ENCODE assay signal across 13 cellular contexts in genomic region chr6:109087661-109088264, GRCh38. TPM values are rescaled to one million over a fixed set of nuclear protein-coding genes. Genes with fewer than 3 reads are reported as not detected.
A peak's percentile ranks its signal among the peaks of the same experiment; 100 is the strongest.
DNase-seq lines count a peak whose midpoint lies in the region; ATAC-seq and TF ChIP-seq lines count a peak whose summit lies in the region.
"Had no signal": no experiment of that assay in that cellular context is flagged by ENCODE, and none has a peak within 500 bp of the region (broad histone marks: within the 10 kb centered on the region; RNA-seq: fewer than 3 reads in every experiment).

No MANE protein-coding gene starts in this region.

- 40 to 58% (median 44%) methylated on average over 5 of the region's 5 CpGs for WGBS in stomach, 5 donors

- peaks cover 28% of the 10 kb centered on the region for H3K4me1 Mint-ChIP-seq in activated T-helper 17 cell treated with anti-CD3 and anti-CD28 coated beads, Interleukin-2, amount 50 U/mL, for 72 hours

- peaks cover 35% of the 10 kb centered on the region for H3K79me2 ChIP-seq in parathyroid adenoma

- H3K36me3 Mint-ChIP-seq in activated T-helper 17 cell treated with anti-CD3 and anti-CD28 coated beads, Interleukin-2, amount 50 U/mL, for 72 hours (ENCODE audit: low read depth): peaks cover 5% of the 10 kb centered on the region

- no peaks in the 10 kb centered on the region for H3K36me3 ChIP-seq in parathyroid adenoma (ENCODE audit: control insufficient read depth, insufficient read depth, low read length)
- peaks cover 0 to 13% (median 6%) of the 10 kb centered on the region in 4 donors for H3K36me3 ChIP-seq in stomach
- H3K36me3 ChIP-seq: Peyer's patch had no signal

- peak overlapping the region; percentile 59 for H3K27ac Mint-ChIP-seq in activated T-helper 17 cell treated with anti-CD3 and anti-CD28 coated beads, Interleukin-2, amount 50 U/mL, for 72 hours
- H3K27ac Mint-ChIP-seq: activated naive CD4-positive, alpha-beta T cell treated with anti-CD3 and anti-CD28 coated beads, Interleukin-2, amount 50 U/mL, for 24 hours; endodermal cell; H9 had no signal

- no peak overlapping the region for H3K4me2 ChIP-seq in parathyroid adenoma (ENCODE audit: low read length)

- H3K27me3 Mint-ChIP-seq in activated T-helper 17 cell treated with anti-CD3 and anti-CD28 coated beads, Interleukin-2, amount 50 U/mL, for 72 hours: no peaks in the 10 kb centered on the region
- H3K27me3 Mint-ChIP-seq: activated naive CD4-positive, alpha-beta T cell treated with anti-CD3 and anti-CD28 coated beads, Interleukin-2, amount 50 U/mL, for 24 hours had no signal

- no peak overlapping the region for H3K4me3 Mint-ChIP-seq in activated T-helper 17 cell treated with anti-CD3 and anti-CD28 coated beads, Interleukin-2, amount 50 U/mL, for 72 hours
- H3K4me3 Mint-ChIP-seq: activated naive CD4-positive, alpha-beta T cell treated with anti-CD3 and anti-CD28 coated beads, Interleukin-2, amount 50 U/mL, for 24 hours; endodermal cell; H9 had no signal

- H3K27ac ChIP-seq in parathyroid adenoma (no peak overlapping the region), stomach (peak overlapping the region in 2 of 5 donors; percentile 7 to 46)
- H3K27ac ChIP-seq: Peyer's patch had no signal

- peak overlapping the region; percentile 14 for H2AFZ ChIP-seq in parathyroid adenoma

- TF ChIP-seq CTCF in parathyroid adenoma (IDR thresholded peaks at IDR 0.05) (no peak), stomach (IDR thresholded peaks at IDR 0.05) (no peak)

- intact Hi-C loops in stomach (cut with DNase I; ENCODE audit: low total_unique reads): no loop called here

- ATAC-seq in activated T-helper 17 cell treated with anti-CD3 and anti-CD28 coated beads, Interleukin-2, amount 50 U/mL, for 72 hours (replicated peaks): no peak
- ATAC-seq in HG02981 (IDR thresholded peaks at IDR 0.05; ENCODE audit: unreplicated experiment): no peak

- DNase-seq in HEK293T (ENCODE audit: extremely low spot score) (peak; percentile 31), NCI-H2227 treated with DMSO at 0.1 percent for 48 hours (lab: John Stamatoyannopoulos, UW) (peak; percentile 59), NCI-H2171 treated with DMSO at 0.1 percent for 48 hours (lab: John Stamatoyannopoulos, UW) (no peak), stomach (no peak)
- DNase-seq: endodermal cell, H9, NCI-H226, occipital lobe, Peyer's patch had no signal

- H3K27me3 ChIP-seq in parathyroid adenoma (ENCODE audit: control insufficient read depth, insufficient read depth, low read length): no peaks in the 10 kb centered on the region
- H3K27me3 ChIP-seq in stomach: no peaks in the 10 kb centered on the region
- H3K27me3 ChIP-seq: Peyer's patch had no signal

- no peaks in the 10 kb centered on the region for H3K9me3 Mint-ChIP-seq in activated T-helper 17 cell treated with anti-CD3 and anti-CD28 coated beads, Interleukin-2, amount 50 U/mL, for 72 hours
- H3K9me3 Mint-ChIP-seq: activated naive CD4-positive, alpha-beta T cell treated with anti-CD3 and anti-CD28 coated beads, Interleukin-2, amount 50 U/mL, for 24 hours; endodermal cell; H9 had no signal

- no peak for TF ChIP-seq POLR2A in stomach (IDR thresholded peaks at IDR 0.05)

- no peak for TF ChIP-seq EP300 in stomach (IDR thresholded peaks at IDR 0.05)

- POLR2A ChIA-PET in HEK293T (lab: Yijun Ruan, JAX): no interaction called here

- CTCF ChIA-PET in HEK293T (lab: Yijun Ruan, JAX): no interaction called here

- H3K4me1 ChIP-seq in parathyroid adenoma (peaks cover 11% of the 10 kb centered on the region), stomach (peaks cover 10 to 71% (median 40%) of the 10 kb centered on the region in 4 donors)

- no peak overlapping the region for H3K4me3 ChIP-seq in parathyroid adenoma (ENCODE audit: low read depth, low read length)
- no peak overlapping the region for H3K4me3 ChIP-seq in stomach
- H3K4me3 ChIP-seq: Peyer's patch had no signal

- H3K9ac ChIP-seq in parathyroid adenoma: no peak overlapping the region

- H3K9me3 ChIP-seq in parathyroid adenoma (ENCODE audit: control insufficient read depth, low read length) (no peaks in the 10 kb centered on the region), stomach (no peaks in the 10 kb centered on the region)
- H3K9me3 ChIP-seq: Peyer's patch had no signal

TF ChIP-seq in HEK293T, 16 proteins besides CTCF, POLR2A, EP300 and RAD21:
- TF ChIP-seq FOXM1 (IDR thresholded peaks at IDR 0.05; ENCODE audit: borderline replicate concordance) (no peak), LEF1 (IDR thresholded peaks at IDR 0.05; ENCODE audit: borderline replicate concordance) (no peak), NFRKB (IDR thresholded peaks at IDR 0.05) (no peak), BHLHE40 (IDR thresholded peaks at IDR 0.05; ENCODE audit: borderline replicate concordance) (no peak), FOXA1 (IDR thresholded peaks at IDR 0.05) (no peak), L3MBTL2 (conservative IDR thresholded peaks at IDR 0.05) (no peak), TARDBP (IDR thresholded peaks at IDR 0.05) (no peak), PKNOX1 (IDR thresholded peaks at IDR 0.05) (no peak), CTBP1 (IDR thresholded peaks at IDR 0.05; ENCODE audit: borderline replicate concordance) (no peak), ELF4 (IDR thresholded peaks at IDR 0.05) (no peak), FOXK2 (IDR thresholded peaks at IDR 0.05) (no peak), HDGF (IDR thresholded peaks at IDR 0.05; ENCODE audit: borderline replicate concordance) (no peak), ZNF384 (IDR thresholded peaks at IDR 0.05) (no peak), SUZ12 (IDR thresholded peaks at IDR 0.05) (no peak), SP1 (IDR thresholded peaks at IDR 0.05) (no peak), ARNT (IDR thresholded peaks at IDR 0.05) (no peak)

RNA-seq across cellular contexts. Expression of gene SESN1, which starts 6.9 kb away (rescaled TPM):
- 10 to 100 TPM in 1 of 2 donors, 1 to 10 TPM in 1; 9.8 to 23.0 TPM for total RNA-seq in activated T-helper 17 cell treated with anti-CD3 and anti-CD28 coated beads, Interleukin-2, amount 50 U/mL, for 72 hours
- total RNA-seq in stomach: 100 to 1,000 TPM in 2 of 5 donors, 10 to 100 TPM in 3; 11.0 to 201 (median 40.2) TPM
- 10 to 100 TPM; 20.7 to 38.5 (median 28.1) TPM for polyA plus RNA-seq in stomach

RNA-seq across cellular contexts. Expression of gene CEP57L1, which starts 7.5 kb away (rescaled TPM):
- 10 to 100 TPM; 20.9 to 21.8 TPM for total RNA-seq in activated T-helper 17 cell treated with anti-CD3 and anti-CD28 coated beads, Interleukin-2, amount 50 U/mL, for 72 hours
- 10 to 100 TPM in 4 of 5 donors, not detected in 1; 13.8 to 63.6 (median 29.4) TPM for total RNA-seq in stomach
- 10 to 100 TPM in 1 of 3 donors, 1 to 10 TPM in 2; 4.5 to 10.3 (median 6.1) TPM for polyA plus RNA-seq in stomach

Comparison
In these comparisons a context has a peak if more than half of its experiments do, and no peak if none do; other contexts are left out.
1. DNase-seq: peak in HEK293T (single experiment) and NCI-H2227 treated with DMSO at 0.1 percent for 48 hours (single experiment); none in NCI-H2171 treated with DMSO at 0.1 percent for 48 hours (single experiment) and stomach (single experiment).